ENCODE assay signal across 9 cellular contexts in genomic region chr6:11585426-11586016, GRCh38. TPM values are rescaled to one million over a fixed set of nuclear protein-coding genes. Genes with fewer than 3 reads are reported as not detected.
DNase-seq lines count a peak whose midpoint lies in the region; ATAC-seq and TF ChIP-seq lines count a peak whose summit lies in the region.
"Had no signal": no experiment of that assay in that cellular context is flagged by ENCODE, and none has a peak within 500 bp of the region (broad histone marks: within the 10 kb centered on the region; RNA-seq: fewer than 3 reads in every experiment).

No MANE protein-coding gene starts in this region.

- CTCF ChIA-PET in CD4-positive, alpha-beta memory T cell (lab: Charles Lee; ENCODE audit: partially characterized antibody), result interaction anchor here (1.1 kb wide), 1 partner anchor 1020 kb away, joined by 3 read pairs; no protein-coding TSS in a partner anchor

- H3K4me3 Mint-ChIP-seq in CD4-positive, alpha-beta memory T cell, result no peak overlapping the region
- no peak overlapping the region for H3K4me3 Mint-ChIP-seq in HFFc6
- H3K4me3 Mint-ChIP-seq: memory B cell had no signal

- TF ChIP-seq EP300 in sigmoid colon (IDR thresholded peaks at IDR 0.05), result no peak

- no peaks in the 10 kb centered on the region for H3K27me3 ChIP-seq in CD4-positive, alpha-beta memory T cell (ENCODE audit: insufficient read depth, low read length)
- H3K27me3 ChIP-seq in Peyer's patch, result no peaks in the 10 kb centered on the region
- no peaks in the 10 kb centered on the region for H3K27me3 ChIP-seq in sigmoid colon

- H3K4me3 ChIP-seq in CD4-positive, alpha-beta memory T cell (ENCODE audit: low read length in 2 of 2), result no peak overlapping the region
- H3K4me3 ChIP-seq in Peyer's patch (no peak overlapping the region), fibroblast of mammary gland (ENCODE audit: control insufficient read depth, low read depth, low read length) (no peak overlapping the region), sigmoid colon (no peak overlapping the region)

- intact Hi-C loops in CD4-positive, alpha-beta memory T cell (cut with micrococcal nuclease), result loop anchor here (2.0 kb wide), 1 partner anchor 1019 kb away; no protein-coding TSS in a partner anchor
- intact Hi-C loops in sigmoid colon (cut with DNase I), result loop anchor here (5.0 to 10.0 kb wide), 5 partner anchors 67 to 1022 kb away; no protein-coding TSS in a partner anchor

- POLR2A ChIA-PET in CD4-positive, alpha-beta memory T cell (lab: Charles Lee; ENCODE audit: partially characterized antibody), result no interaction called here

- TF ChIP-seq POLR2A in Peyer's patch (IDR thresholded peaks at IDR 0.05), result no peak
- TF ChIP-seq POLR2A in sigmoid colon (IDR thresholded peaks at IDR 0.05), result no peak

- H3K27ac ChIP-seq in CD4-positive, alpha-beta memory T cell (ENCODE audit: low read depth, low read length), result no peak overlapping the region
- H3K27ac ChIP-seq in Peyer's patch (no peak overlapping the region), sigmoid colon (peak overlapping the region in 1 of 4 donors; percentile 37)

- no peaks in the 10 kb centered on the region for H3K9me3 ChIP-seq in CD4-positive, alpha-beta memory T cell (ENCODE audit: control insufficient read depth in 1 of 2, low read length in 2 of 2)
- H3K9me3 ChIP-seq in Peyer's patch, result no peaks in the 10 kb centered on the region
- no peaks in the 10 kb centered on the region for H3K9me3 ChIP-seq in sigmoid colon

- H3K27ac Mint-ChIP-seq in CD4-positive, alpha-beta memory T cell, result no peak overlapping the region
- H3K27ac Mint-ChIP-seq in HFFc6, result peak overlapping the region; percentile 31; the same call in 1 of the 2 replicates
- H3K27ac Mint-ChIP-seq: memory B cell had no signal

- no peak for ATAC-seq in HG03095 (IDR thresholded peaks at IDR 0.05; ENCODE audit: unreplicated experiment)

- 9 to 18% methylated on average over 1 of the region's 1 CpG for WGBS in sigmoid colon, 2 donors

- H3K4me1 Mint-ChIP-seq in CD4-positive, alpha-beta memory T cell, result no peaks in the 10 kb centered on the region
- H3K4me1 Mint-ChIP-seq in HFFc6 (ENCODE audit: low read depth), result peaks cover 62% of the 10 kb centered on the region
- H3K4me1 Mint-ChIP-seq: memory B cell had no signal

- TF ChIP-seq CTCF in HFFc6 (IDR thresholded peaks at IDR 0.05), result peak; percentile 85
- peak in 5 of 6 experiments; percentile 47 to 75 (median 67) for TF ChIP-seq CTCF in Peyer's patch (IDR thresholded peaks at IDR 0.05)
- TF ChIP-seq CTCF in fibroblast of mammary gland (conservative IDR thresholded peaks at IDR 0.05; ENCODE audit: control insufficient read depth, insufficient read depth, low read depth, low read length), result peak; percentile 58
- peak in 3 of 4 experiments; percentile 42 to 47 (median 45) for TF ChIP-seq CTCF in sigmoid colon (IDR thresholded peaks at IDR 0.05)

- H3K9me3 Mint-ChIP-seq in CD4-positive, alpha-beta memory T cell, result no peaks in the 10 kb centered on the region
- H3K9me3 Mint-ChIP-seq in HFFc6, result peaks cover under 1% of the 10 kb centered on the region; the same call in 1 of the 2 replicates
- H3K9me3 Mint-ChIP-seq: memory B cell had no signal

- peak in 3 of 5 donors; percentile 4 to 14 (median 12) for DNase-seq in CD4-positive, alpha-beta memory T cell
- peak; percentile 64 for DNase-seq in HFFc6
- DNase-seq in Peyer's patch, result no peak
- peak; percentile 68 for DNase-seq in fibroblast of mammary gland (ENCODE audit: low read depth)
- DNase-seq in sigmoid colon, result no peak
- DNase-seq in activated CD4-positive, alpha-beta T cell treated with anti-CD3 and anti-CD28 coated beads for 1 hour, result no peak
- no peak for DNase-seq in activated gamma-delta T cell (lab: John Stamatoyannopoulos, UW)

- no peaks in the 10 kb centered on the region for H3K4me1 ChIP-seq in CD4-positive, alpha-beta memory T cell (ENCODE audit: insufficient read depth, low read length)
- H3K4me1 ChIP-seq in Peyer's patch (no peaks in the 10 kb centered on the region), sigmoid colon (peaks cover 0 to 24% (median 17%) of the 10 kb centered on the region in 4 donors)

- H3K27me3 Mint-ChIP-seq in CD4-positive, alpha-beta memory T cell, result peaks cover 3% of the 10 kb centered on the region in 2 donors
- H3K27me3 Mint-ChIP-seq in HFFc6 (ENCODE audit: insufficient read depth), result no peaks in the 10 kb centered on the region

- H3K36me3 ChIP-seq in CD4-positive, alpha-beta memory T cell (ENCODE audit: insufficient read depth, low read length), result no peaks in the 10 kb centered on the region
- no peaks in the 10 kb centered on the region for H3K36me3 ChIP-seq in Peyer's patch
- H3K36me3 ChIP-seq in sigmoid colon, result no peaks in the 10 kb centered on the region

- H3K36me3 Mint-ChIP-seq in CD4-positive, alpha-beta memory T cell, result no peaks in the 10 kb centered on the region
- H3K36me3 Mint-ChIP-seq in HFFc6 (ENCODE audit: low read depth), result peaks cover 12% of the 10 kb centered on the region
- H3K36me3 Mint-ChIP-seq: memory B cell had no signal

RNA-seq across cellular contexts. Expression of gene TMEM170B, which starts 48.0 kb away (rescaled TPM):
- total RNA-seq in CD4-positive, alpha-beta memory T cell, result 1 to 10 TPM; 1.9 to 2.1 TPM
- polyA plus RNA-seq in CD4-positive, alpha-beta memory T cell, result under 1 TPM; 0.08 to 0.38 TPM
- total RNA-seq in HFFc6 (2021; fragmentation: NEBNext Ultra II Directional; extraction: Animal tissue kit (Norgen Biotek cat#: 25700)), result under 1 TPM; 0.14 to 0.21 (median 0.19) TPM
- total RNA-seq in Peyer's patch (1 to 10 TPM in 2 of 4 donors, under 1 TPM in 2; 0.35 to 1.7 (median 0.96) TPM), sigmoid colon (10 to 100 TPM in 3 of 4 donors, 1 to 10 TPM in 1; 8.7 to 11.0 (median 10.4) TPM)
- 1 to 10 TPM in 2 of 3 donors, under 1 TPM in 1; 0.92 to 1.2 (median 1.0) TPM for polyA plus RNA-seq in sigmoid colon

Comparison
In these comparisons a context has a peak if more than half of its experiments do, and no peak if none do; other contexts are left out.
1. DNase-seq: peak in CD4-positive, alpha-beta memory T cell (3 of 5), HFFc6 (single experiment) and fibroblast of mammary gland (single experiment); none in Peyer's patch (0 of 3), sigmoid colon (single experiment), activated CD4-positive, alpha-beta T cell treated with anti-CD3 and anti-CD28 coated beads for 1 hour (single experiment) and activated gamma-delta T cell (single experiment).
2. Peak in every context shown above with its lines, with median percentiles within 50 percentile points of each other: CTCF ChIP-seq.